Comparison of ENCODE assay signal across 21 cellular contexts in the genomic region with DNA sequence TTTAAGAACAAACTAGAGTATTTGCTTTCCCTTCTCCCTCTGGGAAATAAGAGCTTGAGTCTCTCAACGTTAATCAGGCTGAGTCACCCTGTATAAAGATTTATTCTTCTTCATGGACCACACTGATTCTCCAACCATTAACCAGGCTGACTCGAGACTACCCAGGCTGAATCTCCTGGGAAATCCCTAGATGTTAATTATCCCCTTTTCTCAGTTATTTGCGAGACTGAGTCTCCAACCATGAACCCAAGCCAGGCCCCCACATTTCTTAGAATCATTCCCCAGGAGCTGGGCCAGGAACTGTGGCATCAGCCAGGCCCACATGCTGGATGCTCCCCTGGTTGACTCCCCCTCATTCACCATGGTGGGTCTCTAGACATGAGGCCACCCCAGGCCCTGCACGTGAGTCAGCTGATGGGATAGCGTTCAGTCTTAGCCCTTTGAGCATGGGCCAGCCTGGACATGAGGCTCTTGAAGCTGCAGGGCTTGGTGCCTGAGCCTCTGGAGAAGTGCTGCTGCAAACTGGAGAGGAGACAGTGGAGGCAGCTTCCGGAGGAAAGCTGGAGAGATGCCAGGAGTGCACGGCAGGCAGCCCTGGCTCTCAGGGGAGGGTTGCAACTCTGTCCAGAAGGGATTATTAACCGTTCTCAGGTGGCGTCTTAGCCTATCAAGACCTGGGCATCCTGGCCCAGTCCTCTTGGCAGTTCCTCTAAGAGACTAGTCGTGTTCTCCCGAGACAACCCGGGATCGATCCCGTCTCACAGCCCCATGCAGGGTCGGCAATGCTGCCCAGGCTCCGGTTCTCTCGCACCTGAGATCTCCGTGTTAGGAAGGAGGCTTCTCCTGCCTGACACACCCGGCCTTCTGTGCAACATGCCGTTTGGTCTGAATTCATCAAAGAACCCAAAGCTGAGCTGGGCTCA.
DNase-seq lines count a peak whose midpoint lies in the region; ATAC-seq, FAIRE-seq and TF ChIP-seq lines count a peak whose summit lies in the region.
"Had no signal": no experiment of that assay in that cellular context is flagged by ENCODE, and none has a peak within 500 bp of the region (broad histone marks: within the 10 kb centered on the region; RNA-seq: fewer than 3 reads in every experiment).

No MANE protein-coding gene starts in this region.

- H4K8ac ChIP-seq in neuronal stem cell (ENCODE audit: low read depth, low read length) = no peak overlapping the region

- H3K27me3 ChIP-seq in left ventricle myocardium inferior (ENCODE audit: low read depth) (peaks cover 46% of the 10 kb centered on the region), neuronal stem cell (ENCODE audit: control insufficient read depth in 3 of 3, insufficient read depth in 3 of 3, low read depth in 1 of 3, low read length in 3 of 3) (peaks cover 0 to 7% (median 0%) of the 10 kb centered on the region in 3 experiments)
- H3K27me3 ChIP-seq: SJCRH30 had no signal

- no peak for TF ChIP-seq CTCF in left ventricle myocardium inferior (IDR thresholded peaks at IDR 0.05; ENCODE audit: borderline replicate concordance)

- no peak overlapping the region for H2BK120ac ChIP-seq in neuronal stem cell (ENCODE audit: low read depth, low read length)

- H3K4me2 ChIP-seq in neuronal stem cell (ENCODE audit: insufficient read depth, low read length, poor library complexity, severe bottlenecking) = no peak overlapping the region

- no peak overlapping the region for H2AK5ac ChIP-seq in neuronal stem cell (ENCODE audit: low read depth, low read length)

- no peak overlapping the region for H2BK12ac ChIP-seq in neuronal stem cell (ENCODE audit: low read length)

- no CpG with 5 or more reads among the region's 20 CpGs for WGBS in neuronal stem cell (ENCODE audit: extremely low coverage in 2 of 2, insufficient read length in 2 of 2, insufficient replicate concordance in 1 of 2), 2 donors

- H3K27ac ChIP-seq in left ventricle myocardium inferior (replicated peaks) (peak overlapping the region; percentile 65), neuronal stem cell (replicated peaks; ENCODE audit: low read length) (no peak overlapping the region)
- H3K27ac ChIP-seq: HL-60, parathyroid adenoma, SJCRH30 had no signal

- H3K4me1 ChIP-seq in left ventricle myocardium inferior = peaks cover 7% of the 10 kb centered on the region
- no peaks in the 10 kb centered on the region for H3K4me1 ChIP-seq in neuronal stem cell (ENCODE audit: control insufficient read depth in 2 of 2, insufficient read depth in 1 of 2, low read depth in 1 of 2, low read length in 2 of 2)
- H3K4me1 ChIP-seq: parathyroid adenoma, SJCRH30 had no signal

- H2BK15ac ChIP-seq in neuronal stem cell (ENCODE audit: low read length) = no peak overlapping the region

- H3K4ac ChIP-seq in neuronal stem cell (ENCODE audit: low read length) = no peak overlapping the region

- no peak overlapping the region for H3K14ac ChIP-seq in neuronal stem cell (ENCODE audit: low read length)

- no peaks in the 10 kb centered on the region for H3K36me3 ChIP-seq in left ventricle myocardium inferior
- no peaks in the 10 kb centered on the region for H3K36me3 ChIP-seq in neuronal stem cell (replicated peaks in 1 of 2; ENCODE audit: control insufficient read depth in 2 of 2, insufficient read depth in 2 of 2, low read length in 2 of 2)
- H3K36me3 ChIP-seq: SJCRH30 had no signal

- intact Hi-C loops in left ventricle myocardium inferior (cut with micrococcal nuclease) (no loop called here), cardiac septum (cut with DNase I) (no loop called here)

- H3K18ac ChIP-seq in neuronal stem cell (ENCODE audit: low read length) = peak overlapping the region; percentile 39

- DNase-seq in left ventricle myocardium inferior (no peak), cardiac septum (ENCODE audit: low spot score) (no peak), RCC 7860 (ENCODE audit: low spot score) (peak; percentile 26), neuronal stem cell (ENCODE audit: low spot score) (no peak), COLO829 (ENCODE audit: low spot score) (no peak), KBM-7 (no peak), NCI-H1694 treated with DMSO at 0.1 percent for 48 hours (lab: John Stamatoyannopoulos, UW) (no peak)
- DNase-seq: activated CD4-positive, alpha-beta T cell treated with anti-CD3 and anti-CD28 coated beads for 4 hours; activated naive CD4-positive, alpha-beta T cell; activated T-cell treated with anti-CD3 and anti-CD28 coated beads, Interleukin-2, amount 50 U/mL, for 4 hours; DND-41; HFFc6; natural killer cell; NCI-H1417; NCI-H774; SJCRH30 had no signal

- in situ Hi-C loops in KBM-7 (cut with MboI; ENCODE audit: low pct_unique_long_range_greater_than_20kb, low sequenced_read_pairs) = no loop called here

- H3K9me3 ChIP-seq in left ventricle myocardium inferior (replicated peaks) = no peaks in the 10 kb centered on the region
- H3K9me3 ChIP-seq in neuronal stem cell (replicated peaks in 1 of 2; ENCODE audit: control insufficient read depth in 2 of 2, insufficient read depth in 1 of 2, low read depth in 1 of 2, low read length in 2 of 2) = peaks cover 4 to 6% of the 10 kb centered on the region in 2 donors
- H3K9me3 ChIP-seq: SJCRH30 had no signal

- H2BK5ac ChIP-seq in neuronal stem cell (ENCODE audit: low read length) = no peak overlapping the region

- H3K4me3 ChIP-seq in left ventricle myocardium inferior (no peak overlapping the region), neuronal stem cell (ENCODE audit: low read length in 2 of 2) (peak overlapping the region in 1 of 2 donors; percentile 3)
- H3K4me3 ChIP-seq: GM12878, SJCRH30 had no signal

- H3K79me1 ChIP-seq in neuronal stem cell (ENCODE audit: low read depth, low read length) = no peaks in the 10 kb centered on the region

- no peak overlapping the region for H4K91ac ChIP-seq in neuronal stem cell (ENCODE audit: low read depth, low read length, poor library complexity)

- FAIRE-seq in RCC 7860 (lab: Jason Lieb, UNC) = no peak
- FAIRE-seq: GM12878, HepG2 had no signal

- ATAC-seq in HG03571 (IDR thresholded peaks at IDR 0.05; ENCODE audit: unreplicated experiment) = no peak
- ATAC-seq: activated T-cell treated with anti-CD3 and anti-CD28 coated beads, Interleukin-2, amount 50 U/mL, for 4 hours; GM12878; HepG2; natural killer cell had no signal

- no peak overlapping the region for H3K23ac ChIP-seq in neuronal stem cell (ENCODE audit: low read depth, low read length, poor library complexity)

- H2AFZ ChIP-seq in neuronal stem cell (ENCODE audit: low read length) = no peak overlapping the region
- H2AFZ ChIP-seq: parathyroid adenoma had no signal

- H3K9ac ChIP-seq in neuronal stem cell (ENCODE audit: low read depth, low read length, poor library complexity) = no peak overlapping the region
- H3K9ac ChIP-seq: parathyroid adenoma had no signal
